Comparison of ENCODE assay signal across 19 cellular contexts in genomic region chr5:75045071-75045470, GRCh38. TPM values are rescaled to one million over a fixed set of nuclear protein-coding genes. Genes with fewer than 3 reads are reported as not detected.
DNase-seq lines count a peak whose midpoint lies in the region; ATAC-seq lines count a peak whose summit lies in the region.
"Had no signal": no experiment of that assay in that cellular context is flagged by ENCODE, and none has a peak within 500 bp of the region (broad histone marks: within the 10 kb centered on the region; RNA-seq: fewer than 3 reads in every experiment).

No MANE protein-coding gene starts in this region.

- H3K36me3 Mint-ChIP-seq in activated naive CD4-positive, alpha-beta T cell treated with anti-CD3 and anti-CD28 coated beads, Interleukin-2, amount 50 U/mL, for 24 hours: peaks cover 36% of the 10 kb centered on the region
- H3K36me3 Mint-ChIP-seq in activated CD8-positive, alpha-beta T cell treated with anti-CD3 and anti-CD28 coated beads, Interleukin-2, amount 10 ng/mL, durations not matched to agents 7 days and 5 days (ENCODE audit: low read depth): peaks cover 48% of the 10 kb centered on the region
- peaks cover 26 to 71% (median 57%) of the 10 kb centered on the region in 5 donors for H3K36me3 Mint-ChIP-seq in naive thymus-derived CD4-positive, alpha-beta T cell

- H3K27me3 Mint-ChIP-seq in activated naive CD4-positive, alpha-beta T cell treated with anti-CD3 and anti-CD28 coated beads, Interleukin-2, amount 50 U/mL, for 24 hours: no peaks in the 10 kb centered on the region
- no peaks in the 10 kb centered on the region for H3K27me3 Mint-ChIP-seq in activated CD8-positive, alpha-beta T cell treated with anti-CD3 and anti-CD28 coated beads, Interleukin-2, amount 10 ng/mL, durations not matched to agents 7 days and 5 days (ENCODE audit: low read depth)
- no peaks in the 10 kb centered on the region for H3K27me3 Mint-ChIP-seq in naive thymus-derived CD4-positive, alpha-beta T cell
- H3K27me3 Mint-ChIP-seq: CD4-positive, alpha-beta T cell had no signal

- H3K27ac ChIP-seq in naive thymus-derived CD4-positive, alpha-beta T cell (ENCODE audit: low read depth, low read length): no peak overlapping the region

- POLR2A ChIA-PET in activated CD8-positive, alpha-beta T cell treated with anti-CD3 and anti-CD28 coated beads, Interleukin-2, amount 10 ng/mL, durations not matched to agents 7 days and 5 days (lab: Charles Lee): no interaction called here
- POLR2A ChIA-PET in naive thymus-derived CD4-positive, alpha-beta T cell (lab: Charles Lee): interaction anchor here (0.8 to 1.4 kb wide), 3 partner anchors 10 to 68 kb away, joined by 3 to 6 read pairs (median 3); no protein-coding TSS in a partner anchor

- H3K9me3 Mint-ChIP-seq in activated naive CD4-positive, alpha-beta T cell treated with anti-CD3 and anti-CD28 coated beads, Interleukin-2, amount 50 U/mL, for 24 hours: peaks cover 3% of the 10 kb centered on the region
- H3K9me3 Mint-ChIP-seq in activated CD8-positive, alpha-beta T cell treated with anti-CD3 and anti-CD28 coated beads, Interleukin-2, amount 10 ng/mL, durations not matched to agents 7 days and 5 days (ENCODE audit: insufficient read depth): peaks cover 5% of the 10 kb centered on the region
- peaks cover 0 to 4% (median 0%) of the 10 kb centered on the region in 11 donors for H3K9me3 Mint-ChIP-seq in naive thymus-derived CD4-positive, alpha-beta T cell
- H3K9me3 Mint-ChIP-seq: CD4-positive, alpha-beta T cell had no signal

- CTCF ChIA-PET in activated CD8-positive, alpha-beta T cell treated with anti-CD3 and anti-CD28 coated beads, Interleukin-2, amount 10 ng/mL, durations not matched to agents 7 days and 5 days (lab: Charles Lee): interaction anchor here (0.9 to 1.8 kb wide), 4 partner anchors 8 to 191 kb away, joined by 4 to 5 read pairs (median 4); no protein-coding TSS in a partner anchor
- CTCF ChIA-PET in naive thymus-derived CD4-positive, alpha-beta T cell (lab: Charles Lee): no interaction called here

- intact Hi-C loops in naive thymus-derived CD4-positive, alpha-beta T cell (cut with micrococcal nuclease): loop anchor here in 1 of 2 donors (10.0 kb wide), 1 partner anchor 1990 kb away; the partner anchor contains the start of gene AGGF1

- peaks cover 23 to 35% of the 10 kb centered on the region in 2 donors for H3K4me1 ChIP-seq in naive thymus-derived CD4-positive, alpha-beta T cell (ENCODE audit: control insufficient read depth in 2 of 2, insufficient read depth in 2 of 2, low read length in 2 of 2)
- H3K4me1 ChIP-seq: BE2C had no signal

- H3K4me3 ChIP-seq in naive thymus-derived CD4-positive, alpha-beta T cell (ENCODE audit: low read length): no peak overlapping the region

- peak; percentile 34 for ATAC-seq in activated CD8-positive, alpha-beta T cell treated with anti-CD3 and anti-CD28 coated beads, Interleukin-2, amount 10 ng/mL, durations not matched to agents 7 days and 5 days
- ATAC-seq in naive thymus-derived CD4-positive, alpha-beta T cell: no peak
- ATAC-seq: Right ventricle myocardium inferior had no signal

- DNase-seq in activated naive CD4-positive, alpha-beta T cell (lab: John Stamatoyannopoulos, UW): no peak
- DNase-seq in activated CD8-positive, alpha-beta T cell treated with anti-CD3 and anti-CD28 coated beads, Interleukin-2, amount 10 ng/mL, durations not matched to agents 7 days and 5 days: no peak
- no peak for DNase-seq in naive thymus-derived CD4-positive, alpha-beta T cell
- DNase-seq in NAMALWA (ENCODE audit: low spot score): no peak
- DNase-seq in kidney tubule cell (ENCODE audit: low spot score): no peak
- no peak for DNase-seq in GF-D8 (lab: John Stamatoyannopoulos, UW)
- DNase-seq: BE2C, DMS153, EL, KG1, NCI-H1436, NCI-H1930, NCI-H2171 treated with DMSO at 0.1 percent for 48 hours, NCI-H446 treated with DMSO at 0.1 percent for 48 hours, NCI-H69 had no signal

- H3K27me3 ChIP-seq in naive thymus-derived CD4-positive, alpha-beta T cell (ENCODE audit: control insufficient read depth in 2 of 2, insufficient read depth in 2 of 2, low read length in 2 of 2): no peaks in the 10 kb centered on the region

- no peaks in the 10 kb centered on the region for H3K9me3 ChIP-seq in naive thymus-derived CD4-positive, alpha-beta T cell (ENCODE audit: control insufficient read depth in 2 of 3, low read length in 3 of 3)
- H3K9me3 ChIP-seq: BE2C had no signal

- peaks cover 12 to 48% (median 14%) of the 10 kb centered on the region in 3 experiments for H3K36me3 ChIP-seq in naive thymus-derived CD4-positive, alpha-beta T cell (ENCODE audit: control insufficient read depth in 2 of 3, insufficient read depth in 3 of 3, low read length in 3 of 3)
- H3K36me3 ChIP-seq: BE2C had no signal

- H3K4me1 Mint-ChIP-seq in activated naive CD4-positive, alpha-beta T cell treated with anti-CD3 and anti-CD28 coated beads, Interleukin-2, amount 50 U/mL, for 24 hours: peaks cover 96% of the 10 kb centered on the region
- H3K4me1 Mint-ChIP-seq in activated CD8-positive, alpha-beta T cell treated with anti-CD3 and anti-CD28 coated beads, Interleukin-2, amount 10 ng/mL, durations not matched to agents 7 days and 5 days (ENCODE audit: low read depth): peaks cover 61% of the 10 kb centered on the region
- H3K4me1 Mint-ChIP-seq in naive thymus-derived CD4-positive, alpha-beta T cell: peaks cover 28 to 93% (median 79%) of the 10 kb centered on the region in 7 donors

- H3K27ac Mint-ChIP-seq in activated naive CD4-positive, alpha-beta T cell treated with anti-CD3 and anti-CD28 coated beads, Interleukin-2, amount 50 U/mL, for 24 hours: peak overlapping the region; percentile 75
- peak overlapping the region; percentile 0 for H3K27ac Mint-ChIP-seq in activated CD8-positive, alpha-beta T cell treated with anti-CD3 and anti-CD28 coated beads, Interleukin-2, amount 10 ng/mL, durations not matched to agents 7 days and 5 days
- H3K27ac Mint-ChIP-seq in naive thymus-derived CD4-positive, alpha-beta T cell: peak overlapping the region in 7 of 9 donors; percentile 0 to 90 (median 57)
- H3K27ac Mint-ChIP-seq: CD4-positive, alpha-beta T cell had no signal

- H3K4me3 Mint-ChIP-seq in activated naive CD4-positive, alpha-beta T cell treated with anti-CD3 and anti-CD28 coated beads, Interleukin-2, amount 50 U/mL, for 24 hours: peak overlapping the region; percentile 43
- no peak overlapping the region for H3K4me3 Mint-ChIP-seq in activated CD8-positive, alpha-beta T cell treated with anti-CD3 and anti-CD28 coated beads, Interleukin-2, amount 10 ng/mL, durations not matched to agents 7 days and 5 days
- H3K4me3 Mint-ChIP-seq in naive thymus-derived CD4-positive, alpha-beta T cell: peak overlapping the region in 5 of 10 donors; percentile 11 to 70 (median 25)
- H3K4me3 Mint-ChIP-seq: CD4-positive, alpha-beta T cell had no signal

RNA-seq across cellular contexts. Expression of gene GCNT4, which starts 7.3 kb away (rescaled TPM):
- 1 to 10 TPM; 1.9 to 2.1 TPM for total RNA-seq in activated CD8-positive, alpha-beta T cell treated with anti-CD3 and anti-CD28 coated beads, Interleukin-2, amount 10 ng/mL, durations not matched to agents 7 days and 5 days
- 10 to 100 TPM in 2 of 5 experiments, 1 to 10 TPM in 3; 1.9 to 36.4 (median 6.9) TPM for total RNA-seq in naive thymus-derived CD4-positive, alpha-beta T cell
- 1 to 10 TPM; 2.3 to 2.9 TPM for polyA plus RNA-seq in naive thymus-derived CD4-positive, alpha-beta T cell
- total RNA-seq: OCI-LY7 had no signal

Comparison
In these comparisons a context has a peak if more than half of its experiments do, and no peak if none do; other contexts are left out.
1. H3K27ac Mint-ChIP-seq: peak in every context shown above with its lines; median percentile 75 in activated naive CD4-positive, alpha-beta T cell treated with anti-CD3 and anti-CD28 coated beads, Interleukin-2, amount 50 U/mL, for 24 hours; 57 in naive thymus-derived CD4-positive, alpha-beta T cell; 0 in activated CD8-positive, alpha-beta T cell treated with anti-CD3 and anti-CD28 coated beads, Interleukin-2, amount 10 ng/mL, durations not matched to agents 7 days and 5 days.